ENCODE assay signal across 8 cellular contexts in genomic region chr6:156866181-156866862, GRCh38.
DNase-seq lines count a peak whose midpoint lies in the region; ATAC-seq and TF ChIP-seq lines count a peak whose summit lies in the region.

No MANE protein-coding gene starts in this region.

- H4K20me1 ChIP-seq in OCI-LY7 (ENCODE audit: insufficient read depth, low read length), result peaks cover 39% of the 10 kb centered on the region

- H3K4me3 Mint-ChIP-seq in effector memory CD8-positive, alpha-beta T cell, result peak overlapping the region; percentile 2 to 33

- H3K4me3 ChIP-seq in cardiac muscle cell (no peak overlapping the region), OCI-LY7 (ENCODE audit: low read depth, low read length, poor library complexity, severe bottlenecking) (no peak overlapping the region), psoas muscle (no peak overlapping the region), stomach (no peak overlapping the region)

- H3K27me3 ChIP-seq in cardiac muscle cell, result no peaks in the 10 kb centered on the region
- no peaks in the 10 kb centered on the region for H3K27me3 ChIP-seq in psoas muscle (ENCODE audit: insufficient read depth in 3 of 3, low read length in 2 of 3)
- H3K27me3 ChIP-seq in stomach, result no peaks in the 10 kb centered on the region

- WGBS in psoas muscle, 3 donors, result 52 to 75% (median 58%) methylated on average over 8 of the region's 8 CpGs
- WGBS in stomach, 5 donors, result 46 to 69% (median 63%) methylated on average over 8 of the region's 8 CpGs

- H3K79me2 ChIP-seq in OCI-LY7 (ENCODE audit: insufficient read depth, low read depth, low read length), result peaks cover 96% of the 10 kb centered on the region

- TF ChIP-seq CTCF in cardiac muscle cell (IDR thresholded peaks at IDR 0.05; ENCODE audit: low read depth, low read length) (no peak), OCI-LY7 (conservative IDR thresholded peaks at IDR 0.05; ENCODE audit: low read length) (peak; percentile 50), psoas muscle (IDR thresholded peaks at IDR 0.05) (no peak), stomach (IDR thresholded peaks at IDR 0.05) (no peak)

- H3K9me2 ChIP-seq in OCI-LY7 (ENCODE audit: insufficient read depth, low read length), result no peaks in the 10 kb centered on the region

- TF ChIP-seq EP300 in stomach (IDR thresholded peaks at IDR 0.05), result no peak

- CTCF ChIA-PET in OCI-LY7 (lab: Charles Lee; ENCODE audit: unreplicated experiment), result interaction anchor here (0.7 to 1.6 kb wide), 2 partner anchors 13 to 54 kb away, joined by 3 to 5 read pairs; no protein-coding TSS in a partner anchor

- BruUV-seq in OCI-LY7 (replicated peaks; lab: Mats Ljungman, UMichigan), result no TSS peak

- H2AFZ ChIP-seq in OCI-LY7 (ENCODE audit: low read length), result no peak overlapping the region

- POLR2A ChIA-PET in OCI-LY7 (lab: Charles Lee), result interaction anchor here (0.6 to 1.2 kb wide), 5 partner anchors 8 to 1590 kb away, joined by 3 to 4 read pairs (median 3); no protein-coding TSS in a partner anchor

- H3K27me3 Mint-ChIP-seq in effector memory CD8-positive, alpha-beta T cell, result no peaks in the 10 kb centered on the region

- peak overlapping the region; percentile 44 for H3K4me2 ChIP-seq in OCI-LY7 (ENCODE audit: low read length)

- no peaks in the 10 kb centered on the region for H3K9me3 ChIP-seq in cardiac muscle cell (ENCODE audit: low read depth)
- no peaks in the 10 kb centered on the region for H3K9me3 ChIP-seq in OCI-LY7 (ENCODE audit: low read length)
- no peaks in the 10 kb centered on the region for H3K9me3 ChIP-seq in psoas muscle
- no peaks in the 10 kb centered on the region for H3K9me3 ChIP-seq in stomach

- H3K4me1 ChIP-seq in cardiac muscle cell (ENCODE audit: low read depth) (peaks cover 21% of the 10 kb centered on the region), OCI-LY7 (ENCODE audit: insufficient read depth, low read length, poor library complexity, severe bottlenecking) (peaks cover 19% of the 10 kb centered on the region), psoas muscle (peaks cover 90% of the 10 kb centered on the region), stomach (peaks cover 9 to 69% (median 38%) of the 10 kb centered on the region in 4 donors)

- H3K9me3 Mint-ChIP-seq in effector memory CD8-positive, alpha-beta T cell, result no peaks in the 10 kb centered on the region

- DNase-seq in cardiac muscle cell (ENCODE audit: low read depth in 1 of 2, low spot score in 1 of 2) (peak in 1 of 2 donors; percentile 28), cardiac septum (ENCODE audit: low spot score) (no peak), OCI-LY7 (ENCODE audit: low spot score) (peak; percentile 38), psoas muscle (no peak), stomach (no peak), NCI-H187 treated with DMSO at 0.1 percent for 48 hours (lab: John Stamatoyannopoulos, UW) (no peak), NCI-H748 (lab: John Stamatoyannopoulos, UW; ENCODE audit: unreplicated experiment) (no peak)
- peak in 1 of 3 experiments; percentile 4 for DNase-seq in effector memory CD8-positive, alpha-beta T cell

- peaks cover 66 to 85% of the 10 kb centered on the region in 2 donors for H3K4me1 Mint-ChIP-seq in effector memory CD8-positive, alpha-beta T cell (ENCODE audit: low read depth in 2 of 2)

- intact Hi-C loops in cardiac septum (cut with DNase I), result loop anchor here (5.0 kb wide), 2 partner anchors 79 to 156 kb away; no protein-coding TSS in a partner anchor
- intact Hi-C loops in OCI-LY7 (cut with micrococcal nuclease; ENCODE audit: unreplicated experiment), result no loop called here
- intact Hi-C loops in psoas muscle (cut with DNase I), result no loop called here
- intact Hi-C loops in stomach (cut with DNase I; ENCODE audit: low total_unique reads), result no loop called here

- peak overlapping the region; percentile 26 for H3K27ac ChIP-seq in cardiac muscle cell
- H3K27ac ChIP-seq in OCI-LY7 (ENCODE audit: low read depth, low read length, poor library complexity, severe bottlenecking), result no peak overlapping the region
- peak overlapping the region; percentile 25 for H3K27ac ChIP-seq in psoas muscle
- H3K27ac ChIP-seq in stomach, result peak overlapping the region in 1 of 5 donors; percentile 30

- H3K36me3 ChIP-seq in cardiac muscle cell (no peaks in the 10 kb centered on the region), OCI-LY7 (ENCODE audit: insufficient read depth, low read length) (no peaks in the 10 kb centered on the region; the same call in 1 of the 2 replicates), psoas muscle (ENCODE audit: insufficient read depth in 1 of 2, low read depth in 1 of 2) (no peaks in the 10 kb centered on the region), stomach (no peaks in the 10 kb centered on the region)

- no peak for TF ChIP-seq POLR2A in stomach (IDR thresholded peaks at IDR 0.05)

- H3K36me3 Mint-ChIP-seq in effector memory CD8-positive, alpha-beta T cell (ENCODE audit: insufficient read depth), result peaks cover 12% of the 10 kb centered on the region

- peak; percentile 72 for ATAC-seq in effector memory CD8-positive, alpha-beta T cell (replicated peaks)
- ATAC-seq in psoas muscle, result peak; percentile 75 to 88 (median 86)

- H3K27ac Mint-ChIP-seq in effector memory CD8-positive, alpha-beta T cell, result peak overlapping the region; percentile 71 to 85
